1 cellular context compared by ENCODE assay signal in genomic region chr4:26457412-26457811, GRCh38.
TF ChIP-seq lines count a peak whose summit lies in the region.

No MANE protein-coding gene starts in this region.

TF ChIP-seq in GM23338, 12 proteins besides CTCF, POLR2A, EP300 and RAD21 (continued from another document):
- no peak for TF ChIP-seq REST (IDR thresholded peaks at IDR 0.05; ENCODE audit: unreplicated experiment)
- no peak for TF ChIP-seq NANOG (IDR thresholded peaks at IDR 0.05; ENCODE audit: borderline replicate concordance)
- no peak for TF ChIP-seq EZH2 (IDR thresholded peaks at IDR 0.05; ENCODE audit: low read depth, unreplicated experiment)
- no peak for TF ChIP-seq EZH2phosphoT487 (IDR thresholded peaks at IDR 0.05; ENCODE audit: unreplicated experiment)
- TF ChIP-seq STAT1 (IDR thresholded peaks at IDR 0.05; ENCODE audit: unreplicated experiment) = no peak
- TF ChIP-seq POLR2AphosphoS5 (IDR thresholded peaks at IDR 0.05; ENCODE audit: low read depth) = no peak
- TF ChIP-seq JUNB (IDR thresholded peaks at IDR 0.05; ENCODE audit: unreplicated experiment) = no peak
